8 cellular contexts compared by ENCODE assay signal in the genomic region with DNA sequence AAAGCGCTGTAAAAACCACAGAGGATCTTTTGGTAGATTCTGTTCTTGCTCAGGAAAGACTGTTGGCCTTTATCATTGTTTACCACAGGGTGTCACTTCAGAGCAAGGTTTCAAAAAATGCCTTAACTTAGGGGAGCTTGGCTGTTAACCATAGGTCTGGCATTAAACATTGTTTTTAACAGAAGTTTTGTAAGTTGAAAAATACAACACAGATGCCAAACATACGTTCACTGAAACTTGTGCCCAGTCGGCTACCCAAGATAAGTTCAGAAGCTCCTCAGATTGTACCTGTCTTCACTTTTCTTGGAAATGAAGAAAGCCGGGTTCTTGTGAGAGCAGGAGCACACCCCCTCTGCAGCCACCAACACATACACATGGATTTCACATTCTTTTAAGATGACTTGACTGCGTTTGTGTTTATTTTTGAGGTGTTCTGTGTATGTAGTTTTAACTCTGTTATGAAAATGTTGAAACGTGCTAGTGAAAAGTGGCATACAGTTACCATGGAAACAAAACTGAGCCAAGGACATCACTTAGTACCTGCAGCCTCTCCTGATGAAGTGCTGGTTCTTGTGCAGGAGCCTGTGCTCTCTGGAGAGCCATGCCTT.
DNase-seq lines count a peak whose midpoint lies in the region; ATAC-seq and TF ChIP-seq lines count a peak whose summit lies in the region.

No MANE protein-coding gene starts in this region.

- TF ChIP-seq CTCF in Caco-2 (IDR thresholded peaks at IDR 0.05; ENCODE audit: insufficient read depth in 1 of 2, low read depth in 1 of 2, low read length in 1 of 2, severe bottlenecking in 1 of 2, unreplicated experiment in 1 of 2), result peak; percentile 68 to 72

- H3K27ac Mint-ChIP-seq in Caco-2 (ENCODE audit: unreplicated experiment), result no peak overlapping the region
- no peak overlapping the region for H3K27ac Mint-ChIP-seq in activated naive CD4-positive, alpha-beta T cell treated with anti-CD3 and anti-CD28 coated beads, Interleukin-2, amount 10 ng/mL, durations not matched to agents 7 days and 5 days

- no peaks in the 10 kb centered on the region for H3K27me3 ChIP-seq in Caco-2 (replicated peaks; ENCODE audit: control insufficient read depth, insufficient read depth, low read length)

- CTCF ChIA-PET in Caco-2 (lab: Charles Lee), result interaction anchor here (0.6 to 2.9 kb wide), 6 partner anchors 69 to 624 kb away, joined by 3 to 53 read pairs (median 6); no protein-coding TSS in a partner anchor
- CTCF ChIA-PET in activated naive CD4-positive, alpha-beta T cell treated with anti-CD3 and anti-CD28 coated beads, Interleukin-2, amount 10 ng/mL, durations not matched to agents 7 days and 5 days (lab: Charles Lee), result interaction anchor here (2.2 kb wide), 1 partner anchor 118 kb away, joined by 7 read pairs; no protein-coding TSS in a partner anchor

- no peak overlapping the region for H3K4me3 Mint-ChIP-seq in Caco-2 (ENCODE audit: unreplicated experiment)
- no peak overlapping the region for H3K4me3 Mint-ChIP-seq in activated naive CD4-positive, alpha-beta T cell treated with anti-CD3 and anti-CD28 coated beads, Interleukin-2, amount 10 ng/mL, durations not matched to agents 7 days and 5 days

- no peak overlapping the region for H3K4me3 ChIP-seq in Caco-2 (ENCODE audit: low read depth, low read length)

- H3K9me3 Mint-ChIP-seq in Caco-2 (ENCODE audit: unreplicated experiment), result no peaks in the 10 kb centered on the region
- no peaks in the 10 kb centered on the region for H3K9me3 Mint-ChIP-seq in activated naive CD4-positive, alpha-beta T cell treated with anti-CD3 and anti-CD28 coated beads, Interleukin-2, amount 10 ng/mL, durations not matched to agents 7 days and 5 days

- peaks cover 8% of the 10 kb centered on the region for H3K4me1 Mint-ChIP-seq in Caco-2 (ENCODE audit: low read depth, unreplicated experiment)
- no peaks in the 10 kb centered on the region for H3K4me1 Mint-ChIP-seq in activated naive CD4-positive, alpha-beta T cell treated with anti-CD3 and anti-CD28 coated beads, Interleukin-2, amount 10 ng/mL, durations not matched to agents 7 days and 5 days

- H3K27me3 Mint-ChIP-seq in Caco-2 (ENCODE audit: insufficient read depth, unreplicated experiment), result peaks cover 2% of the 10 kb centered on the region
- H3K27me3 Mint-ChIP-seq in activated naive CD4-positive, alpha-beta T cell treated with anti-CD3 and anti-CD28 coated beads, Interleukin-2, amount 10 ng/mL, durations not matched to agents 7 days and 5 days, result peaks cover 15% of the 10 kb centered on the region

- no TSS peak for BruUV-seq in Caco-2 (replicated peaks; lab: Mats Ljungman, UMichigan)

- H3K9me3 ChIP-seq in Caco-2, result no peaks in the 10 kb centered on the region

- intact Hi-C loops in Caco-2 (cut with micrococcal nuclease; ENCODE audit: unreplicated experiment), result loop anchor here (1.0 to 5.0 kb wide), 3 partner anchors 118 to 624 kb away; no protein-coding TSS in a partner anchor

- ATAC-seq in SK-N-SH treated with all-trans-retinoic acid at 6 μM for 48 hours, result peak; percentile 89

- no peaks in the 10 kb centered on the region for H3K36me3 Mint-ChIP-seq in Caco-2 (ENCODE audit: insufficient read depth, unreplicated experiment)
- H3K36me3 Mint-ChIP-seq in activated naive CD4-positive, alpha-beta T cell treated with anti-CD3 and anti-CD28 coated beads, Interleukin-2, amount 10 ng/mL, durations not matched to agents 7 days and 5 days, result no peaks in the 10 kb centered on the region

- peaks cover 7% of the 10 kb centered on the region for H3K4me1 ChIP-seq in Caco-2

- DNase-seq in Caco-2 (peak in 1 of 2 experiments; percentile 49), HS-27A (ENCODE audit: low read depth) (peak; percentile 77), germinal center (ENCODE audit: low spot score) (peak; percentile 14), stromal cell of bone marrow (ENCODE audit: low read depth) (peak; percentile 28), NCI-H2107 treated with DMSO at 0.1 percent for 48 hours (lab: John Stamatoyannopoulos, UW; ENCODE audit: unreplicated experiment) (no peak)
- no peak for DNase-seq in activated effector memory CD4-positive, alpha-beta T cell treated with anti-CD3 and anti-CD28 coated beads, Interleukin-2, amount 50 U/mL, for 16 hours
- no peak for DNase-seq in activated naive CD4-positive, alpha-beta T cell treated with anti-CD3 and anti-CD28 coated beads, Interleukin-2, amount 10 ng/mL, durations not matched to agents 7 days and 5 days

- POLR2A ChIA-PET in Caco-2 (lab: Charles Lee), result no interaction called here

- no peaks in the 10 kb centered on the region for H3K36me3 ChIP-seq in Caco-2 (ENCODE audit: control insufficient read depth, insufficient read depth, low read length)

TF ChIP-seq in SK-N-SH treated with all-trans-retinoic acid at 6 μM for 48 hours, 23 proteins besides CTCF, POLR2A, EP300 and RAD21:
- TF ChIP-seq SNAI2 (CRISPR knock-in tag; IDR thresholded peaks at IDR 0.05) (no peak), ZNF565 (CRISPR knock-in tag; conservative IDR thresholded peaks at IDR 0.05; ENCODE audit: low read depth) (no peak), ZNF8 (CRISPR knock-in tag; IDR thresholded peaks at IDR 0.05) (no peak), OSR1 (CRISPR knock-in tag; IDR thresholded peaks at IDR 0.05) (no peak), ZNF70 (CRISPR knock-in tag; IDR thresholded peaks at IDR 0.05) (no peak), RARB (CRISPR knock-in tag; IDR thresholded peaks at IDR 0.05) (no peak), CSRNP3 (CRISPR knock-in tag; IDR thresholded peaks at IDR 0.05) (no peak), ARNTL (CRISPR knock-in tag; IDR thresholded peaks at IDR 0.05; ENCODE audit: borderline replicate concordance, low read depth) (no peak), TOX (CRISPR knock-in tag; IDR thresholded peaks at IDR 0.05; ENCODE audit: borderline replicate concordance) (no peak), CSDC2 (CRISPR knock-in tag; IDR thresholded peaks at IDR 0.05) (no peak), PPARA (CRISPR knock-in tag; IDR thresholded peaks at IDR 0.05; ENCODE audit: borderline replicate concordance) (no peak)
- TF ChIP-seq, protein P1, sequence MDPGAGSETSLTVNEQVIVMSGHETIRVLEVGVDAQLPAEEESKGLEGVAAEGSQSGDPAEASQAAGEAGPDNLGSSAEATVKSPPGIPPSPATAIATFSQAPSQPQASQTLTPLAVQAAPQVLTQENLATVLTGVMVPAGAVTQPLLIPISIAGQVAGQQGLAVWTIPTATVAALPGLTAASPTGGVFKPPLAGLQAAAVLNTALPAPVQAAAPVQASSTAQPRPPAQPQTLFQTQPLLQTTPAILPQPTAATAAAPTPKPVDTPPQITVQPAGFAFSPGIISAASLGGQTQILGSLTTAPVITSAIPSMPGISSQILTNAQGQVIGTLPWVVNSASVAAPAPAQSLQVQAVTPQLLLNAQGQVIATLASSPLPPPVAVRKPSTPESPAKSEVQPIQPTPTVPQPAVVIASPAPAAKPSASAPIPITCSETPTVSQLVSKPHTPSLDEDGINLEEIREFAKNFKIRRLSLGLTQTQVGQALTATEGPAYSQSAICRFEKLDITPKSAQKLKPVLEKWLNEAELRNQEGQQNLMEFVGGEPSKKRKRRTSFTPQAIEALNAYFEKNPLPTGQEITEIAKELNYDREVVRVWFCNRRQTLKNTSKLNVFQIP (CRISPR knock-in tag; IDR thresholded peaks at IDR 0.05; ENCODE audit: borderline replicate concordance, low read depth), result no peak

Comparison
In these comparisons a context has a peak if more than half of its experiments do, and no peak if none do; other contexts are left out.
1. DNase-seq: peak in HS-27A (single experiment), germinal center (single experiment) and stromal cell of bone marrow (single experiment); none in NCI-H2107 treated with DMSO at 0.1 percent for 48 hours (single experiment), activated effector memory CD4-positive, alpha-beta T cell treated with anti-CD3 and anti-CD28 coated beads, Interleukin-2, amount 50 U/mL, for 16 hours (single experiment) and activated naive CD4-positive, alpha-beta T cell treated with anti-CD3 and anti-CD28 coated beads, Interleukin-2, amount 10 ng/mL, durations not matched to agents 7 days and 5 days (single experiment).